Comparison of ENCODE assay signal across 9 cellular contexts in the genomic region with DNA sequence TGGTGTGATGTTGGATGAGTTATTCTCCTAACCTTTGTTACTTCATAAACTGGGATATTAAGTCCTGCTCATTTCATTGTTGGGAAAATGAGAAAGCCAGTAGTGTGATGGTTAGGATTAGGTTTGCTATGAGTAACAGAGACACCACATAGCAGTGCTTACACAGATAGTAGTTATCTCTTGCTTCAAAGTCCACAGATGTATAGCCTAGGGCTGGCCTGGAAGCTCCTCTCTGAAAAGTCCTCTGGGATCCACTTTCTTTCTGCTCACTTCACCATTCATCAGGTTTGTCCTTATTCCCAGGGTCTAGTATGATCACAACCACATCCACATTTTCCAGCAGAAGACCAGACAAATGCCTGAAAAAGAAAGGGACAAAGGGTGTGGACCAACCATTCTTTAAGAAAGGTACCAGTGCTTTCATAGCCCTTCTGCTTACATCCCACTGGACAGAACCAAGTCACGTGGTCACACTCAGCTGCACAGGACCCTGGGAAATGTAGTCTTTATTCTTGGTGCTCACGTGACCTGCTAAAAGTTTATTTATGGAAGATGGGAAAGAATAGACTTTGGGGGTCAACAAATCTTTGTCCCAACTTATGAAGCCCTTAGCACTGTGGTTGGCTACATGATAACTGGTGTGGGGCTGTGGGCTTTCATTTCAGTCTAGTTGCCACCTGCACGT.
DNase-seq lines count a peak whose midpoint lies in the region; ATAC-seq, FAIRE-seq and TF ChIP-seq lines count a peak whose summit lies in the region.
"Had no signal": no experiment of that assay in that cellular context is flagged by ENCODE, and none has a peak within 500 bp of the region (broad histone marks: within the 10 kb centered on the region; RNA-seq: fewer than 3 reads in every experiment).

No MANE protein-coding gene starts in this region.

- DNase-seq in BE2C (peak; percentile 22), HS-27A (ENCODE audit: low read depth) (peak; percentile 35), epithelial cell of esophagus (ENCODE audit: low read depth) (peak; percentile 23), small intestine (no peak), C1 segment of cervical spinal cord (lab: John Stamatoyannopoulos, UW) (no peak), smooth muscle cell (lab: John Stamatoyannopoulos, UW; ENCODE audit: unreplicated experiment) (no peak)
- DNase-seq: hippocampal formation had no signal

- H4K20me1 ChIP-seq in smooth muscle cell (ENCODE audit: low read depth): no peaks in the 10 kb centered on the region

- no peak overlapping the region for H3K27ac ChIP-seq in small intestine (ENCODE audit: low read depth in 1 of 2, low read length in 1 of 2)
- H3K27ac ChIP-seq in smooth muscle cell (ENCODE audit: low read depth): no peak overlapping the region

- H3K4me3 ChIP-seq in BE2C (ENCODE audit: low read depth, low read length): no peak overlapping the region
- no peak overlapping the region for H3K4me3 ChIP-seq in epithelial cell of esophagus (ENCODE audit: low read length)
- no peak overlapping the region for H3K4me3 ChIP-seq in small intestine (ENCODE audit: low read depth in 1 of 2, low read length in 2 of 2)
- H3K4me3 ChIP-seq in smooth muscle cell: no peak overlapping the region

- H3K79me2 ChIP-seq in smooth muscle cell (ENCODE audit: low read depth): no peaks in the 10 kb centered on the region

- no peaks in the 10 kb centered on the region for H3K36me3 ChIP-seq in BE2C
- H3K36me3 ChIP-seq in small intestine (ENCODE audit: control insufficient read depth in 2 of 2, insufficient read depth in 2 of 2, low read length in 2 of 2): no peaks in the 10 kb centered on the region
- H3K36me3 ChIP-seq in smooth muscle cell (ENCODE audit: low read depth): no peaks in the 10 kb centered on the region

- H3K4me1 ChIP-seq in BE2C (no peaks in the 10 kb centered on the region), small intestine (ENCODE audit: control insufficient read depth in 2 of 2, insufficient read depth in 1 of 2, low read depth in 1 of 2, low read length in 1 of 2) (no peaks in the 10 kb centered on the region), smooth muscle cell (ENCODE audit: low read depth) (no peaks in the 10 kb centered on the region)

- H3K27me3 ChIP-seq in BE2C (no peaks in the 10 kb centered on the region), small intestine (ENCODE audit: control insufficient read depth in 2 of 2, insufficient read depth in 2 of 2, low read length in 2 of 2) (peaks cover 0 to 2% of the 10 kb centered on the region in 2 donors), smooth muscle cell (ENCODE audit: low read depth) (peaks cover 12% of the 10 kb centered on the region)

- no peak for FAIRE-seq in small intestine (lab: Jason Lieb, UNC)

- H3K9ac ChIP-seq in smooth muscle cell (ENCODE audit: low read depth): no peak overlapping the region

- H3K9me3 ChIP-seq in BE2C (no peaks in the 10 kb centered on the region), small intestine (ENCODE audit: control insufficient read depth, low read depth) (no peaks in the 10 kb centered on the region), smooth muscle cell (replicated peaks; ENCODE audit: low read depth) (no peaks in the 10 kb centered on the region)

- H3K4me2 ChIP-seq in smooth muscle cell: no peak overlapping the region

- H2AFZ ChIP-seq in smooth muscle cell (ENCODE audit: low read depth): no peak overlapping the region

- ATAC-seq in GM19397 (IDR thresholded peaks at IDR 0.05; ENCODE audit: unreplicated experiment) (peak; percentile 75), HG02623 (IDR thresholded peaks at IDR 0.05; ENCODE audit: unreplicated experiment) (no peak)

- 68 to 77% (median 69%) methylated on average over 3 of the region's 3 CpGs for WGBS in small intestine, 3 donors
- 79% methylated on average over 3 of the region's 3 CpGs for WGBS in smooth muscle cell (ENCODE audit: low lambda C conversion rate)

- H3F3A ChIP-seq in smooth muscle cell (ENCODE audit: low read depth): no peaks in the 10 kb centered on the region

- no peak for TF ChIP-seq CTCF in BE2C (IDR thresholded peaks at IDR 0.05; ENCODE audit: low read depth, low read length)
- TF ChIP-seq CTCF in epithelial cell of esophagus (IDR thresholded peaks at IDR 0.05; ENCODE audit: insufficient read depth, low read depth, low read length, missing control alignments): no peak
- no peak for TF ChIP-seq CTCF in smooth muscle cell (IDR thresholded peaks at IDR 0.05; ENCODE audit: borderline replicate concordance, insufficient read depth, poor library complexity, severe bottlenecking)

Comparison
In these comparisons a context has a peak if more than half of its experiments do, and no peak if none do; other contexts are left out.
1. DNase-seq: peak in BE2C (single experiment), HS-27A (single experiment) and epithelial cell of esophagus (single experiment); none in small intestine (single experiment), C1 segment of cervical spinal cord (0 of 14) and smooth muscle cell (single experiment).